15 cellular contexts compared by ENCODE assay signal in genomic region chr18:715626-716025, GRCh38. TPM values are rescaled to one million over a fixed set of nuclear protein-coding genes. Genes with fewer than 3 reads are reported as not detected.
DNase-seq lines count a peak whose midpoint lies in the region; ATAC-seq and TF ChIP-seq lines count a peak whose summit lies in the region.
"Had no signal": no experiment of that assay in that cellular context is flagged by ENCODE, and none has a peak within 500 bp of the region (broad histone marks: within the 10 kb centered on the region; RNA-seq: fewer than 3 reads in every experiment).

No MANE protein-coding gene starts in this region.

- peaks cover 34% of the 10 kb centered on the region for H3K4me1 Mint-ChIP-seq in activated CD4-positive, alpha-beta T cell treated with anti-CD3 and anti-CD28 coated beads for 36 hours
- H3K4me1 Mint-ChIP-seq in activated CD4-positive, alpha-beta T cell treated with anti-CD3 and anti-CD28 coated beads, Interleukin-2, amount 10 ng/mL, durations not matched to agents 24 days and 14 days: peaks cover 16% of the 10 kb centered on the region

- POLR2A ChIA-PET in activated CD4-positive, alpha-beta T cell treated with anti-CD3 and anti-CD28 coated beads for 36 hours (lab: Charles Lee): interaction anchor here (0.7 kb wide), 1 partner anchor 115 kb away, joined by 3 read pairs; no protein-coding TSS in a partner anchor

- CTCF ChIA-PET in activated CD4-positive, alpha-beta T cell treated with anti-CD3 and anti-CD28 coated beads for 36 hours (lab: Charles Lee): interaction anchor here (0.9 to 3.0 kb wide), 6 partner anchors 25 to 129 kb away, joined by 3 to 17 read pairs (median 5); no protein-coding TSS in a partner anchor

- no peak overlapping the region for H3K27ac Mint-ChIP-seq in activated CD4-positive, alpha-beta T cell treated with anti-CD3 and anti-CD28 coated beads for 36 hours
- no peak overlapping the region for H3K27ac Mint-ChIP-seq in activated CD4-positive, alpha-beta T cell treated with anti-CD3 and anti-CD28 coated beads, Interleukin-2, amount 10 ng/mL, durations not matched to agents 24 days and 14 days
- H3K27ac Mint-ChIP-seq: B cell had no signal

- H3K4me3 Mint-ChIP-seq in activated CD4-positive, alpha-beta T cell treated with anti-CD3 and anti-CD28 coated beads for 36 hours: no peak overlapping the region
- H3K4me3 Mint-ChIP-seq in activated CD4-positive, alpha-beta T cell treated with anti-CD3 and anti-CD28 coated beads, Interleukin-2, amount 10 ng/mL, durations not matched to agents 24 days and 14 days: no peak overlapping the region
- H3K4me3 Mint-ChIP-seq: B cell had no signal

- H3K9me3 Mint-ChIP-seq in activated CD4-positive, alpha-beta T cell treated with anti-CD3 and anti-CD28 coated beads for 36 hours (ENCODE audit: low read depth): no peaks in the 10 kb centered on the region
- H3K9me3 Mint-ChIP-seq in activated CD4-positive, alpha-beta T cell treated with anti-CD3 and anti-CD28 coated beads, Interleukin-2, amount 10 ng/mL, durations not matched to agents 24 days and 14 days: no peaks in the 10 kb centered on the region

- TF ChIP-seq POLR2A in erythroblast (IDR thresholded peaks at IDR 0.05; ENCODE audit: low read length): no peak

- H3K27me3 Mint-ChIP-seq in activated CD4-positive, alpha-beta T cell treated with anti-CD3 and anti-CD28 coated beads for 36 hours: no peaks in the 10 kb centered on the region
- no peaks in the 10 kb centered on the region for H3K27me3 Mint-ChIP-seq in activated CD4-positive, alpha-beta T cell treated with anti-CD3 and anti-CD28 coated beads, Interleukin-2, amount 10 ng/mL, durations not matched to agents 24 days and 14 days

- peak; percentile 25 for ATAC-seq in activated CD4-positive, alpha-beta T cell treated with anti-CD3 and anti-CD28 coated beads for 36 hours
- ATAC-seq in GM18502 (IDR thresholded peaks at IDR 0.05; ENCODE audit: poor library complexity, unreplicated experiment): no peak
- ATAC-seq: heart right ventricle had no signal

- intact Hi-C loops in activated CD4-positive, alpha-beta T cell treated with anti-CD3 and anti-CD28 coated beads for 36 hours (cut with DNase I, micrococcal nuclease): no loop called here
- intact Hi-C loops in activated CD4-positive, alpha-beta T cell treated with anti-CD3 and anti-CD28 coated beads, Interleukin-2, amount 10 ng/mL, durations not matched to agents 24 days and 14 days (cut with micrococcal nuclease): loop anchor here (1.0 kb wide), 1 partner anchor 95 kb away; no protein-coding TSS in a partner anchor

- DNase-seq in activated CD4-positive, alpha-beta T cell treated with anti-CD3 and anti-CD28 coated beads for 36 hours: peak; percentile 21
- no peak for DNase-seq in activated CD4-positive, alpha-beta T cell treated with anti-CD3 and anti-CD28 coated beads, Interleukin-2, amount 10 ng/mL, durations not matched to agents 24 days and 14 days
- DNase-seq in H4 (ENCODE audit: low spot score): peak; percentile 30
- DNase-seq in astrocyte of the hippocampus (ENCODE audit: low read depth, low spot score): peak; percentile 52
- peak; percentile 60 for DNase-seq in myocyte (ENCODE audit: low read depth)
- DNase-seq in erythroblast (lab: John Stamatoyannopoulos, UW): no peak
- no peak for DNase-seq in NK-92 treated with Interleukin-12 subunit alpha and Interleukin-12 subunit beta, amount 100 ng/mL, for 24 hours (lab: John Stamatoyannopoulos, UW)
- DNase-seq: dermis blood vessel endothelial cell; heart right ventricle; NCI-H2081 treated with DMSO at 0.1 percent for 48 hours; OCI-M1; ovary; stimulated activated CD4-positive, alpha-beta T cell treated with anti-CD3 and anti-CD28 coated beads, Interleukin-2, amount 100 ng/mL, for 24 hours had no signal

- peaks cover 9% of the 10 kb centered on the region for H3K36me3 Mint-ChIP-seq in activated CD4-positive, alpha-beta T cell treated with anti-CD3 and anti-CD28 coated beads for 36 hours (ENCODE audit: low read depth)
- H3K36me3 Mint-ChIP-seq in activated CD4-positive, alpha-beta T cell treated with anti-CD3 and anti-CD28 coated beads, Interleukin-2, amount 10 ng/mL, durations not matched to agents 24 days and 14 days (ENCODE audit: low read depth): peaks cover 8% of the 10 kb centered on the region

RNA-seq across cellular contexts. Expression of gene ENOSF1, which starts 3.2 kb away (rescaled TPM):
- total RNA-seq in activated CD4-positive, alpha-beta T cell treated with anti-CD3 and anti-CD28 coated beads for 36 hours: 10 to 100 TPM; 92.6 to 97.4 TPM
- 85.2 and 91.8 TPM in 2 replicates for total RNA-seq in activated CD4-positive, alpha-beta T cell treated with anti-CD3 and anti-CD28 coated beads, Interleukin-2, amount 10 ng/mL, durations not matched to agents 24 days and 14 days
- total RNA-seq in H4 (2014; rRNA removed; shearing (Covaris generic)): 7.6 and 9.0 TPM in 2 replicates
- total RNA-seq in myocyte: 13.8 and 20.2 TPM in 2 replicates
- polyA plus RNA-seq in myocyte (2012): 13.0 TPM

RNA-seq across cellular contexts. Expression of gene TYMS, which starts 58.2 kb away (rescaled TPM):
- total RNA-seq in activated CD4-positive, alpha-beta T cell treated with anti-CD3 and anti-CD28 coated beads for 36 hours: 100 to 1,000 TPM; 331 to 372 TPM
- 269 and 276 TPM in 2 replicates for total RNA-seq in activated CD4-positive, alpha-beta T cell treated with anti-CD3 and anti-CD28 coated beads, Interleukin-2, amount 10 ng/mL, durations not matched to agents 24 days and 14 days
- 66.6 and 72.0 TPM in 2 replicates for total RNA-seq in H4 (2014; rRNA removed; shearing (Covaris generic))
- total RNA-seq in myocyte: 2.3 and 2.5 TPM in 2 replicates
- 5.4 TPM for polyA plus RNA-seq in myocyte (2012)

Comparison
In these comparisons a context has a peak if more than half of its experiments do, and no peak if none do; other contexts are left out.
1. DNase-seq: peak in activated CD4-positive, alpha-beta T cell treated with anti-CD3 and anti-CD28 coated beads for 36 hours (single experiment), H4 (single experiment), astrocyte of the hippocampus (single experiment) and myocyte (single experiment); none in activated CD4-positive, alpha-beta T cell treated with anti-CD3 and anti-CD28 coated beads, Interleukin-2, amount 10 ng/mL, durations not matched to agents 24 days and 14 days (single experiment), erythroblast (0 of 2) and NK-92 treated with Interleukin-12 subunit alpha and Interleukin-12 subunit beta, amount 100 ng/mL, for 24 hours (single experiment).
2. RNA of gene TYMS, which starts 58.2 kb away (total RNA-seq): 331 to 372 TPM in activated CD4-positive, alpha-beta T cell treated with anti-CD3 and anti-CD28 coated beads for 36 hours, 269 to 276 TPM in activated CD4-positive, alpha-beta T cell treated with anti-CD3 and anti-CD28 coated beads, Interleukin-2, amount 10 ng/mL, durations not matched to agents 24 days and 14 days and 66.6 to 72.0 TPM in H4; 2.3 to 2.5 TPM in myocyte; every median in the first group is over 10 times any median in the second.